ENCODE assay signal across 23 cellular contexts in the genomic region with DNA sequence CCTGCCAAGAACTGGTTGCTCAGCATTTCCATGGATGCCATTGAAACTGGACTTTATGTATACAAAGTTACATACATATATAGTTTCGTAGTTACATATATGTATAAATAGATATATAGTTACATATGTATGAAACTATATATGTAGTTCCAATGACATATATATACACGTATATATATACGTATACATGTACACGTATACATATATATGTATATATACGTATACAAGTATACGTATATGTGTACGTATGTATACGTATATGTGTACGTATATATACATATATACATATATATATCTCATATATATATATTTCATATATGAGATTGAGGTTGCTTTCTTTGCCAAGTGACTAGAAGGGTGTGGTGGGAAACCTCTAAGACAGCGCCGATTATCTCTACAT. TPM values are rescaled to one million over a fixed set of nuclear protein-coding genes. Genes with fewer than 3 reads are reported as not detected.
DNase-seq lines count a peak whose midpoint lies in the region; ATAC-seq, FAIRE-seq and TF ChIP-seq lines count a peak whose summit lies in the region.
"Had no signal": no experiment of that assay in that cellular context is flagged by ENCODE, and none has a peak within 500 bp of the region (broad histone marks: within the 10 kb centered on the region; RNA-seq: fewer than 3 reads in every experiment).

No MANE protein-coding gene starts in this region.

- TF ChIP-seq EP300 in K562 (IDR thresholded peaks at IDR 0.05; ENCODE audit: low read length): no peak

- no peak for DNase-seq in K562 (ENCODE audit: extremely low read depth in 1 of 4, low spot score in 3 of 4)
- no peak for DNase-seq in frontal cortex (ENCODE audit: low spot score in 2 of 2)
- DNase-seq in DMS79 (lab: John Stamatoyannopoulos, UW): no peak
- DNase-seq in progenitor cell of endocrine pancreas (ENCODE audit: low spot score, unreplicated experiment): no peak
- DNase-seq: ACHN; BE2C; C1 segment of cervical spinal cord; CD4-positive, alpha-beta memory T cell; CD4-positive, CD25-positive, alpha-beta regulatory T cell; CD8-positive, alpha-beta memory T cell; COR-L47; DMS 273 treated with DMSO at 0.1 percent for 48 hours; DMS153; DMS53; DMS79 treated with DMSO at 0.1 percent for 48 hours; GF-D8 had no signal

- H3K27ac ChIP-seq in K562 (ENCODE audit: extremely low read depth, low read depth, low read length): no peak overlapping the region
- H3K27ac ChIP-seq: 22Rv1, BLaER1 had no signal

- POLR2A ChIA-PET in K562 (lab: Yijun Ruan, JAX): no interaction called here

- no peaks in the 10 kb centered on the region for H3K4me1 Mint-ChIP-seq in progenitor cell of endocrine pancreas (ENCODE audit: low read depth)
- H3K4me1 Mint-ChIP-seq: CD4-positive, alpha-beta memory T cell; CD4-positive, CD25-positive, alpha-beta regulatory T cell; CD8-positive, alpha-beta memory T cell had no signal

- BruUV-seq in K562 (replicated peaks; lab: Mats Ljungman, UMichigan): no TSS peak

- no peak overlapping the region for H3K27ac Mint-ChIP-seq in progenitor cell of endocrine pancreas
- H3K27ac Mint-ChIP-seq: CD14-positive monocyte; CD4-positive, alpha-beta memory T cell; CD4-positive, CD25-positive, alpha-beta regulatory T cell; CD8-positive, alpha-beta memory T cell had no signal

- H3K79me2 ChIP-seq in K562 (ENCODE audit: control insufficient read depth, insufficient read depth, low read length): no peaks in the 10 kb centered on the region

- H3K9me1 ChIP-seq in K562 (ENCODE audit: control insufficient read depth, insufficient read depth, low read length): no peaks in the 10 kb centered on the region

- peaks cover 5 to 10% of the 10 kb centered on the region in 2 experiments; a peak in 3 of 5 replicates for H3K27me3 ChIP-seq in K562 (ENCODE audit: control insufficient read depth in 2 of 2, insufficient read depth in 2 of 2, low read length in 2 of 2)
- H3K27me3 ChIP-seq: BE2C, BLaER1 had no signal

- H3K4me3 ChIP-seq in K562: no peak overlapping the region
- H3K4me3 ChIP-seq: BLaER1 had no signal

- no peaks in the 10 kb centered on the region for H3K36me3 Mint-ChIP-seq in progenitor cell of endocrine pancreas (ENCODE audit: insufficient read depth)
- H3K36me3 Mint-ChIP-seq: CD4-positive, alpha-beta memory T cell; CD4-positive, CD25-positive, alpha-beta regulatory T cell; CD8-positive, alpha-beta memory T cell had no signal

- CTCF ChIA-PET in K562 (lab: Yijun Ruan, JAX; ENCODE audit: low intra/inter-chr PET ratio): no interaction called here

- no peak overlapping the region for H2AFZ ChIP-seq in K562 (ENCODE audit: low read depth, low read length)

- intact Hi-C loops in K562 (cut with micrococcal nuclease): no loop called here

- H3K9me3 Mint-ChIP-seq in progenitor cell of endocrine pancreas (ENCODE audit: low read depth): no peaks in the 10 kb centered on the region
- H3K9me3 Mint-ChIP-seq: CD4-positive, alpha-beta memory T cell; CD8-positive, alpha-beta memory T cell had no signal

- TF ChIP-seq POLR2A in K562 (conservative IDR thresholded peaks at IDR 0.05): no peak

- TF ChIP-seq RAD21 in K562 (CRISPR knock-in tag; conservative IDR thresholded peaks at IDR 0.05 in 1 of 2, IDR thresholded peaks at IDR 0.05 in 1 of 2): no peak

- H3K27me3 Mint-ChIP-seq in progenitor cell of endocrine pancreas: no peaks in the 10 kb centered on the region
- H3K27me3 Mint-ChIP-seq: CD4-positive, alpha-beta memory T cell had no signal

- H3K4me2 ChIP-seq in K562 (ENCODE audit: insufficient read depth, low read length): no peak overlapping the region
- H3K4me2 ChIP-seq: BLaER1 had no signal

- no peaks in the 10 kb centered on the region; a peak in 1 of 5 replicates for H3K4me1 ChIP-seq in K562 (replicated peaks in 1 of 2; ENCODE audit: control insufficient read depth in 2 of 2, insufficient read depth in 2 of 2, low read length in 2 of 2)
- H3K4me1 ChIP-seq: BE2C had no signal

- no peaks in the 10 kb centered on the region for H3K9me3 ChIP-seq in K562 (replicated peaks; ENCODE audit: control insufficient read depth, insufficient read depth, low read depth, low read length)
- H3K9me3 ChIP-seq: BE2C, BLaER1 had no signal

- no peak overlapping the region for H3K9ac ChIP-seq in K562 (ENCODE audit: insufficient read depth in 1 of 2, low read depth in 2 of 2, low read length in 2 of 2)
- H3K9ac ChIP-seq: BLaER1 had no signal

- ATAC-seq in K562: no peak

- TF ChIP-seq CTCF in K562 (IDR thresholded peaks at IDR 0.05 in 2 of 3, conservative IDR thresholded peaks at IDR 0.05 in 1 of 3; ENCODE audit: insufficient read depth in 2 of 3, low read depth in 1 of 3, low read length in 3 of 3) (no peak), progenitor cell of endocrine pancreas (IDR thresholded peaks at IDR 0.05; ENCODE audit: unreplicated experiment) (no peak)

- WGBS in K562 (ENCODE audit: insufficient coverage, low coverage, missing lambda C conversion rate): 67% methylated on average over 11 of the region's 11 CpGs

- no peaks in the 10 kb centered on the region for H3K36me3 ChIP-seq in K562 (ENCODE audit: control insufficient read depth, insufficient read depth, low read length)
- H3K36me3 ChIP-seq: BE2C, BLaER1 had no signal

- no peaks in the 10 kb centered on the region for H4K20me1 ChIP-seq in K562 (replicated peaks; ENCODE audit: control insufficient read depth, insufficient read depth, low read length)
- H4K20me1 ChIP-seq: BLaER1 had no signal

- no peak overlapping the region for H3K4me3 Mint-ChIP-seq in progenitor cell of endocrine pancreas (ENCODE audit: low read depth)
- H3K4me3 Mint-ChIP-seq: CD14-positive monocyte; CD4-positive, alpha-beta memory T cell; CD8-positive, alpha-beta memory T cell had no signal

- peak; percentile 77 for FAIRE-seq in A204.1 (lab: Jason Lieb, UNC)
- FAIRE-seq in K562 (lab: Jason Lieb, UNC): no peak
- peak; percentile 52 for FAIRE-seq in frontal cortex (lab: Jason Lieb, UNC)
- FAIRE-seq: G401.6, GM12891, GM19239 had no signal

- in situ Hi-C loops in K562 (cut with MboI): no loop called here

TF ChIP-seq in K562, 482 proteins besides CTCF, POLR2A, EP300 and RAD21:
- TF ChIP-seq MAFG (tag; conservative IDR thresholded peaks at IDR 0.05): no peak
- TF ChIP-seq, protein P1, sequence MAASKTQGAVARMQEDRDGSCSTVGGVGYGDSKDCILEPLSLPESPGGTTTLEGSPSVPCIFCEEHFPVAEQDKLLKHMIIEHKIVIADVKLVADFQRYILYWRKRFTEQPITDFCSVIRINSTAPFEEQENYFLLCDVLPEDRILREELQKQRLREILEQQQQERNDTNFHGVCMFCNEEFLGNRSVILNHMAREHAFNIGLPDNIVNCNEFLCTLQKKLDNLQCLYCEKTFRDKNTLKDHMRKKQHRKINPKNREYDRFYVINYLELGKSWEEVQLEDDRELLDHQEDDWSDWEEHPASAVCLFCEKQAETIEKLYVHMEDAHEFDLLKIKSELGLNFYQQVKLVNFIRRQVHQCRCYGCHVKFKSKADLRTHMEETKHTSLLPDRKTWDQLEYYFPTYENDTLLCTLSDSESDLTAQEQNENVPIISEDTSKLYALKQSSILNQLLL (CRISPR knock-in tag; IDR thresholded peaks at IDR 0.05; ENCODE audit: borderline replicate concordance): peak; percentile 87; the same call in 1 of the 2 replicates
- peak; percentile 32; the same call in 1 of the 2 replicates for TF ChIP-seq SLC30A9 (CRISPR knock-in tag; IDR thresholded peaks at IDR 0.05)
- peak; percentile 89; the same call in 1 of the 2 replicates for TF ChIP-seq MTF1 (CRISPR knock-in tag; IDR thresholded peaks at IDR 0.05; ENCODE audit: borderline replicate concordance)
- TF ChIP-seq ZNF311 (CRISPR knock-in tag; IDR thresholded peaks at IDR 0.05): no peak
- TF ChIP-seq NFIX (CRISPR knock-in tag; IDR thresholded peaks at IDR 0.05; ENCODE audit: low read depth): peak; percentile 63
- TF ChIP-seq, protein P2, sequence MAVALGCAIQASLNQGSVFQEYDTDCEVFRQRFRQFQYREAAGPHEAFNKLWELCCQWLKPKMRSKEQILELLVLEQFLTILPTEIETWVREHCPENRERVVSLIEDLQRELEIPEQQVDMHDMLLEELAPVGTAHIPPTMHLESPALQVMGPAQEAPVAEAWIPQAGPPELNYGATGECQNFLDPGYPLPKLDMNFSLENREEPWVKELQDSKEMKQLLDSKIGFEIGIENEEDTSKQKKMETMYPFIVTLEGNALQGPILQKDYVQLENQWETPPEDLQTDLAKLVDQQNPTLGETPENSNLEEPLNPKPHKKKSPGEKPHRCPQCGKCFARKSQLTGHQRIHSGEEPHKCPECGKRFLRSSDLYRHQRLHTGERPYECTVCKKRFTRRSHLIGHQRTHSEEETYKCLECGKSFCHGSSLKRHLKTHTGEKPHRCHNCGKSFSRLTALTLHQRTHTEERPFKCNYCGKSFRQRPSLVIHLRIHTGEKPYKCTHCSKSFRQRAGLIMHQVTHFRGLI (CRISPR knock-in tag; IDR thresholded peaks at IDR 0.05): peak; percentile 64; the same call in 1 of the 2 replicates
- peak; percentile 33; the same call in 1 of the 2 replicates for TF ChIP-seq PHTF2 (CRISPR knock-in tag; IDR thresholded peaks at IDR 0.05)
- TF ChIP-seq ZNF408 (CRISPR knock-in tag; IDR thresholded peaks at IDR 0.05; ENCODE audit: low read depth): peak; percentile 83; the same call in 1 of the 2 replicates
- TF ChIP-seq BCL6 (CRISPR knock-in tag; IDR thresholded peaks at IDR 0.05): no peak
- peak; percentile 68 for TF ChIP-seq ZNF707 (CRISPR knock-in tag; conservative IDR thresholded peaks at IDR 0.05)

RNA-seq across cellular contexts. Expression of a gene that starts 10.6 kb away (rescaled TPM):
- total RNA-seq in K562 (2011; cell fraction: chromatin; rRNA removed; ENCODE audit: low replicate concordance): 56.9 and 132 TPM in 2 replicates
- 27.5 and 28.5 TPM in 2 replicates for total RNA-seq in K562 (2011; cell fraction: nucleolus; rRNA removed)
- total RNA-seq in K562 (2011; cell fraction: nucleoplasm; rRNA removed): 54.1 and 66.5 TPM in 2 replicates
- total RNA-seq in K562 (2014; rRNA removed): 6.6 and 8.2 TPM in 2 replicates
- 11.2 and 12.4 TPM in 2 replicates for total RNA-seq in K562 (2014; rRNA removed; fragmentation: Illumina TruSeq; extraction: Trizol)
- total RNA-seq in K562 (2015; rRNA removed; fragmentation: Illumina TruSeq; extraction: Trizol): 13.6 and 14.6 TPM in 2 replicates
- total RNA-seq in K562 (2021): 20.4 and 22.1 TPM in 2 replicates
- 11.3 and 16.0 TPM in 2 replicates for polyA plus RNA-seq in K562 (2011; rRNA removed)
- polyA plus RNA-seq in K562 (2011; cell fraction: cytosol; rRNA removed): 6.2 and 8.7 TPM in 2 replicates
- 53.6 and 59.0 TPM in 2 replicates for polyA plus RNA-seq in K562 (2011; cell fraction: nucleus; rRNA removed)
- 13.3 and 19.4 TPM in 2 replicates for polyA plus RNA-seq in K562 (2012)
- 17.6 and 21.1 TPM in 2 replicates for polyA plus RNA-seq in K562 (2014; fragmentation: Illumina TruSeq; extraction: Trizol)
- 1 to 10 TPM; 2.5 to 2.8 TPM for polyA plus RNA-seq in K562 (2014; fragmentation: Nextera tagmentation; extraction: Ambion mirVana)
- polyA plus RNA-seq in K562 (2014; rRNA removed): 14.3 and 15.6 TPM in 2 replicates
- polyA minus RNA-seq in K562 (2011; rRNA and poly(A)+ RNA removed): 32.2 and 35.7 TPM in 2 replicates
- 9.0 and 13.8 TPM in 2 replicates for polyA minus RNA-seq in K562 (2011; cell fraction: cytosol; rRNA and poly(A)+ RNA removed)
- 29.2 and 61.2 TPM in 2 replicates for polyA minus RNA-seq in K562 (2011; cell fraction: nucleus; rRNA and poly(A)+ RNA removed)
- 30.2 TPM for total RNA-seq in frontal cortex
- total RNA-seq in progenitor cell of endocrine pancreas: 57.1 and 58.8 TPM in 2 replicates
